1 cellular context compared by ENCODE assay signal in the genomic region with DNA sequence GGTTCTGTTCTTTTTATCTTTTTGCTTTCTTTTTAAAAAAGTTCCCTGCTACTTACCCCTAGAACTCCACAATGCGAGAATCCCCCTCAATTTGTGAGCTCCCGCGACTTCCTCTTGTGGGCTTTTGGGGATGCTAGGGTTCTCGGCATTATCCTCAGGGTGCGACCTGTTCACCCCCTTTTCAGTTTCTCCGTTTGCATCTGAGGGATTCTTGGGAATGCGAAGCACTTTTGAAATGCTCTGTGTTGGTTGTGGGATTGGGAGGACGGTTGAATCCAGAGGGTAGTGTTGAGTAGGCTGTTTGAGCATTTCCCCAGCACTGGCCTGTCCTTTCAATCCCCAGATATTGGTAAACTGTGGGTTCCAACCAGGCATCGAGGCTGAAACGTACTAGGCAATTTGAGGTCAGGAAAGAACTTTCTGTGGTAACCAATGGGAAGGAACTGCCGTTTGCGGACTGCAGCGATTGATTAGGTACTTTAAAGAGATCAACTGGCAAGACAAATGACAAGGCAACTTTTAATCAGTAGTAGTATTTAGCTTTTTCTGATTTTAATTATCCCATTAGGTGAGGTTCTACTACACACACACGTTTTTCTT.
TF ChIP-seq lines count a peak whose summit lies in the region.

No MANE protein-coding gene starts in this region.

TF ChIP-seq in K562, 482 proteins besides CTCF, POLR2A, EP300 and RAD21 (continued from another document and continues in another):
- TF ChIP-seq, protein P1, sequence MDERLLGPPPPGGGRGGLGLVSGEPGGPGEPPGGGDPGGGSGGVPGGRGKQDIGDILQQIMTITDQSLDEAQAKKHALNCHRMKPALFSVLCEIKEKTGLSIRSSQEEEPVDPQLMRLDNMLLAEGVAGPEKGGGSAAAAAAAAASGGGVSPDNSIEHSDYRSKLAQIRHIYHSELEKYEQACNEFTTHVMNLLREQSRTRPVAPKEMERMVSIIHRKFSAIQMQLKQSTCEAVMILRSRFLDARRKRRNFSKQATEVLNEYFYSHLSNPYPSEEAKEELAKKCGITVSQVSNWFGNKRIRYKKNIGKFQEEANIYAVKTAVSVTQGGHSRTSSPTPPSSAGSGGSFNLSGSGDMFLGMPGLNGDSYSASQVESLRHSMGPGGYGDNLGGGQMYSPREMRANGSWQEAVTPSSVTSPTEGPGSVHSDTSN (CRISPR knock-in tag; IDR thresholded peaks at IDR 0.05; ENCODE audit: low read depth), result no peak
- TF ChIP-seq, protein P1 (tag; conservative IDR thresholded peaks at IDR 0.05; ENCODE audit: low read depth), result 0 out of 2 replicates have a peak, but pooled peaks have one; percentile 12
- TF ChIP-seq GATAD2B (IDR thresholded peaks at IDR 0.05; ENCODE audit: borderline replicate concordance) (no peak), ETV5 (CRISPR knock-in tag; IDR thresholded peaks at IDR 0.05; ENCODE audit: low read depth) (peak; percentile 12; the same call in 1 of the 2 replicates), ARID1B (IDR thresholded peaks at IDR 0.05) (peak; percentile 24; the same call in 1 of the 2 replicates), ZNF224 (CRISPR knock-in tag; IDR thresholded peaks at IDR 0.05) (no peak), PHF8 (IDR thresholded peaks at IDR 0.05; ENCODE audit: borderline replicate concordance, low read length) (peak; percentile 58; the same call in 1 of the 2 replicates), PML (IDR thresholded peaks at IDR 0.05; ENCODE audit: low read length) (no peak), RBM14 (IDR thresholded peaks at IDR 0.05; ENCODE audit: borderline replicate concordance, insufficient read depth, low read depth, low read length) (no peak), NFATC3 (IDR thresholded peaks at IDR 0.05) (no peak), SMAD4 (CRISPR knock-in tag; conservative IDR thresholded peaks at IDR 0.05) (0 out of 2 replicates have a peak, but pooled peaks have one; percentile 8), DPF2 (IDR thresholded peaks at IDR 0.05) (peak; percentile 56), NFYB (IDR thresholded peaks at IDR 0.05; ENCODE audit: extremely low read depth, insufficient read length) (peak; percentile 72), ZNF133 (CRISPR knock-in tag; IDR thresholded peaks at IDR 0.05) (no peak), ERF (CRISPR knock-in tag; IDR thresholded peaks at IDR 0.05) (0 out of 2 replicates have a peak, but pooled peaks have one; percentile 36), GTF2E2 (tag; IDR thresholded peaks at IDR 0.05) (peak; percentile 85), KLF10 (CRISPR knock-in tag; IDR thresholded peaks at IDR 0.05) (no peak), ZNF589 (CRISPR knock-in tag; IDR thresholded peaks at IDR 0.05; ENCODE audit: low read depth) (no peak), CC2D1A (IDR thresholded peaks at IDR 0.05) (no peak), ZNF121 (CRISPR knock-in tag; conservative IDR thresholded peaks at IDR 0.05) (no peak), GABPB1 (CRISPR knock-in tag; IDR thresholded peaks at IDR 0.05) (peak; percentile 56; the same call in 1 of the 2 replicates), SPI1 (IDR thresholded peaks at IDR 0.05; ENCODE audit: borderline replicate concordance, low read depth, low read length) (peak; percentile 36; the same call in 1 of the 2 replicates), NFE2 (IDR thresholded peaks at IDR 0.05; ENCODE audit: low read depth) (peak; percentile 80), EZH2 (IDR thresholded peaks at IDR 0.05; ENCODE audit: borderline replicate concordance, low read depth, low read length) (no peak), MAFG (tag; conservative IDR thresholded peaks at IDR 0.05) (peak; percentile 63; the same call in 1 of the 2 replicates), RBM22 (IDR thresholded peaks at IDR 0.05; ENCODE audit: low read depth, low read length, poor library complexity, severe bottlenecking) (no peak), ZNF24 (IDR thresholded peaks at IDR 0.05) (no peak), MAFK (IDR thresholded peaks at IDR 0.05; ENCODE audit: low read length) (0 out of 2 replicates have a peak, but pooled peaks have one; percentile 22), RBBP5 (IDR thresholded peaks at IDR 0.05; ENCODE audit: borderline replicate concordance, insufficient read depth, low read length, poor library complexity, severe bottlenecking) (peak; percentile 40), POLR2B (IDR thresholded peaks at IDR 0.05; ENCODE audit: low read depth, partially characterized antibody) (peak; percentile 18), ZC3H8 (IDR thresholded peaks at IDR 0.05) (no peak), NFRKB (IDR thresholded peaks at IDR 0.05; ENCODE audit: low read depth) (peak; percentile 57), ZSCAN32 (CRISPR knock-in tag; IDR thresholded peaks at IDR 0.05) (no peak), RCOR1 (IDR thresholded peaks at IDR 0.05; ENCODE audit: borderline replicate concordance in 1 of 2, low read depth in 2 of 2, low read length in 2 of 2) (peak in 1 of 2 experiments; percentile 73; a peak in 2 of 4 replicates), POLR2AphosphoS2 (IDR thresholded peaks at IDR 0.05; ENCODE audit: low read length) (no peak), DACH1 (IDR thresholded peaks at IDR 0.05; ENCODE audit: partially characterized antibody) (peak; percentile 24), TCF7L2 (IDR thresholded peaks at IDR 0.05; ENCODE audit: low read depth, low read length) (no peak), CBFA2T3 (IDR thresholded peaks at IDR 0.05) (peak; percentile 29; the same call in 1 of the 2 replicates), ZNF695 (CRISPR knock-in tag; IDR thresholded peaks at IDR 0.05) (peak; percentile 27), MED1 (CRISPR knock-in tag; IDR thresholded peaks at IDR 0.05; ENCODE audit: borderline replicate concordance) (no peak), GABPA (tag; conservative IDR thresholded peaks at IDR 0.05; ENCODE audit: low read depth) (peak; percentile 89), PTRF (tag; IDR thresholded peaks at IDR 0.05) (no peak), TSC22D4 (tag; IDR thresholded peaks at IDR 0.05) (no peak)
- TF ChIP-seq, protein P2, sequence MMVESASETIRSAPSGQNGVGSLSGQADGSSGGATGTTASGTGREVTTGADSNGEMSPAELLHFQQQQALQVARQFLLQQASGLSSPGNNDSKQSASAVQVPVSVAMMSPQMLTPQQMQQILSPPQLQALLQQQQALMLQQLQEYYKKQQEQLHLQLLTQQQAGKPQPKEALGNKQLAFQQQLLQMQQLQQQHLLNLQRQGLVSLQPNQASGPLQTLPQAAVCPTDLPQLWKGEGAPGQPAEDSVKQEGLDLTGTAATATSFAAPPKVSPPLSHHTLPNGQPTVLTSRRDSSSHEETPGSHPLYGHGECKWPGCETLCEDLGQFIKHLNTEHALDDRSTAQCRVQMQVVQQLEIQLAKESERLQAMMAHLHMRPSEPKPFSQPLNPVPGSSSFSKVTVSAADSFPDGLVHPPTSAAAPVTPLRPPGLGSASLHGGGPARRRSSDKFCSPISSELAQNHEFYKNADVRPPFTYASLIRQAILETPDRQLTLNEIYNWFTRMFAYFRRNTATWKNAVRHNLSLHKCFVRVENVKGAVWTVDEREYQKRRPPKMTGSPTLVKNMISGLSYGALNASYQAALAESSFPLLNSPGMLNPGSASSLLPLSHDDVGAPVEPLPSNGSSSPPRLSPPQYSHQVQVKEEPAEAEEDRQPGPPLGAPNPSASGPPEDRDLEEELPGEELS (CRISPR knock-in tag; IDR thresholded peaks at IDR 0.05; ENCODE audit: borderline replicate concordance), result no peak
- TF ChIP-seq, protein P3, sequence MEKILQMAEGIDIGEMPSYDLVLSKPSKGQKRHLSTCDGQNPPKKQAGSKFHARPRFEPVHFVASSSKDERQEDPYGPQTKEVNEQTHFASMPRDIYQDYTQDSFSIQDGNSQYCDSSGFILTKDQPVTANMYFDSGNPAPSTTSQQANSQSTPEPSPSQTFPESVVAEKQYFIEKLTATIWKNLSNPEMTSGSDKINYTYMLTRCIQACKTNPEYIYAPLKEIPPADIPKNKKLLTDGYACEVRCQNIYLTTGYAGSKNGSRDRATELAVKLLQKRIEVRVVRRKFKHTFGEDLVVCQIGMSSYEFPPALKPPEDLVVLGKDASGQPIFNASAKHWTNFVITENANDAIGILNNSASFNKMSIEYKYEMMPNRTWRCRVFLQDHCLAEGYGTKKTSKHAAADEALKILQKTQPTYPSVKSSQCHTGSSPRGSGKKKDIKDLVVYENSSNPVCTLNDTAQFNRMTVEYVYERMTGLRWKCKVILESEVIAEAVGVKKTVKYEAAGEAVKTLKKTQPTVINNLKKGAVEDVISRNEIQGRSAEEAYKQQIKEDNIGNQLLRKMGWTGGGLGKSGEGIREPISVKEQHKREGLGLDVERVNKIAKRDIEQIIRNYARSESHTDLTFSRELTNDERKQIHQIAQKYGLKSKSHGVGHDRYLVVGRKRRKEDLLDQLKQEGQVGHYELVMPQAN (IDR thresholded peaks at IDR 0.05; ENCODE audit: borderline replicate concordance), result 0 out of 2 replicates have a peak, but pooled peaks have one; percentile 8
- TF ChIP-seq, protein P4, sequence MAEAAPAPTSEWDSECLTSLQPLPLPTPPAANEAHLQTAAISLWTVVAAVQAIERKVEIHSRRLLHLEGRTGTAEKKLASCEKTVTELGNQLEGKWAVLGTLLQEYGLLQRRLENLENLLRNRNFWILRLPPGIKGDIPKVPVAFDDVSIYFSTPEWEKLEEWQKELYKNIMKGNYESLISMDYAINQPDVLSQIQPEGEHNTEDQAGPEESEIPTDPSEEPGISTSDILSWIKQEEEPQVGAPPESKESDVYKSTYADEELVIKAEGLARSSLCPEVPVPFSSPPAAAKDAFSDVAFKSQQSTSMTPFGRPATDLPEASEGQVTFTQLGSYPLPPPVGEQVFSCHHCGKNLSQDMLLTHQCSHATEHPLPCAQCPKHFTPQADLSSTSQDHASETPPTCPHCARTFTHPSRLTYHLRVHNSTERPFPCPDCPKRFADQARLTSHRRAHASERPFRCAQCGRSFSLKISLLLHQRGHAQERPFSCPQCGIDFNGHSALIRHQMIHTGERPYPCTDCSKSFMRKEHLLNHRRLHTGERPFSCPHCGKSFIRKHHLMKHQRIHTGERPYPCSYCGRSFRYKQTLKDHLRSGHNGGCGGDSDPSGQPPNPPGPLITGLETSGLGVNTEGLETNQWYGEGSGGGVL (CRISPR knock-in tag; IDR thresholded peaks at IDR 0.05), result no peak
- TF ChIP-seq, protein P5, sequence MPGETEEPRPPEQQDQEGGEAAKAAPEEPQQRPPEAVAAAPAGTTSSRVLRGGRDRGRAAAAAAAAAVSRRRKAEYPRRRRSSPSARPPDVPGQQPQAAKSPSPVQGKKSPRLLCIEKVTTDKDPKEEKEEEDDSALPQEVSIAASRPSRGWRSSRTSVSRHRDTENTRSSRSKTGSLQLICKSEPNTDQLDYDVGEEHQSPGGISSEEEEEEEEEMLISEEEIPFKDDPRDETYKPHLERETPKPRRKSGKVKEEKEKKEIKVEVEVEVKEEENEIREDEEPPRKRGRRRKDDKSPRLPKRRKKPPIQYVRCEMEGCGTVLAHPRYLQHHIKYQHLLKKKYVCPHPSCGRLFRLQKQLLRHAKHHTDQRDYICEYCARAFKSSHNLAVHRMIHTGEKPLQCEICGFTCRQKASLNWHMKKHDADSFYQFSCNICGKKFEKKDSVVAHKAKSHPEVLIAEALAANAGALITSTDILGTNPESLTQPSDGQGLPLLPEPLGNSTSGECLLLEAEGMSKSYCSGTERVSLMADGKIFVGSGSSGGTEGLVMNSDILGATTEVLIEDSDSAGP (CRISPR knock-in tag; IDR thresholded peaks at IDR 0.05), result 0 out of 2 replicates have a peak, but pooled peaks have one; percentile 7
- TF ChIP-seq, protein P6, sequence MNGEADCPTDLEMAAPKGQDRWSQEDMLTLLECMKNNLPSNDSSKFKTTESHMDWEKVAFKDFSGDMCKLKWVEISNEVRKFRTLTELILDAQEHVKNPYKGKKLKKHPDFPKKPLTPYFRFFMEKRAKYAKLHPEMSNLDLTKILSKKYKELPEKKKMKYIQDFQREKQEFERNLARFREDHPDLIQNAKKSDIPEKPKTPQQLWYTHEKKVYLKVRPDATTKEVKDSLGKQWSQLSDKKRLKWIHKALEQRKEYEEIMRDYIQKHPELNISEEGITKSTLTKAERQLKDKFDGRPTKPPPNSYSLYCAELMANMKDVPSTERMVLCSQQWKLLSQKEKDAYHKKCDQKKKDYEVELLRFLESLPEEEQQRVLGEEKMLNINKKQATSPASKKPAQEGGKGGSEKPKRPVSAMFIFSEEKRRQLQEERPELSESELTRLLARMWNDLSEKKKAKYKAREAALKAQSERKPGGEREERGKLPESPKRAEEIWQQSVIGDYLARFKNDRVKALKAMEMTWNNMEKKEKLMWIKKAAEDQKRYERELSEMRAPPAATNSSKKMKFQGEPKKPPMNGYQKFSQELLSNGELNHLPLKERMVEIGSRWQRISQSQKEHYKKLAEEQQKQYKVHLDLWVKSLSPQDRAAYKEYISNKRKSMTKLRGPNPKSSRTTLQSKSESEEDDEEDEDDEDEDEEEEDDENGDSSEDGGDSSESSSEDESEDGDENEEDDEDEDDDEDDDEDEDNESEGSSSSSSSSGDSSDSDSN (IDR thresholded peaks at IDR 0.05; ENCODE audit: borderline replicate concordance in 1 of 2, low read depth in 2 of 2, low read length in 2 of 2), result 0 out of 4 replicates have a peak, but pooled peaks of 1 of the 2 experiments have one; percentile 30
- TF ChIP-seq, protein P7, sequence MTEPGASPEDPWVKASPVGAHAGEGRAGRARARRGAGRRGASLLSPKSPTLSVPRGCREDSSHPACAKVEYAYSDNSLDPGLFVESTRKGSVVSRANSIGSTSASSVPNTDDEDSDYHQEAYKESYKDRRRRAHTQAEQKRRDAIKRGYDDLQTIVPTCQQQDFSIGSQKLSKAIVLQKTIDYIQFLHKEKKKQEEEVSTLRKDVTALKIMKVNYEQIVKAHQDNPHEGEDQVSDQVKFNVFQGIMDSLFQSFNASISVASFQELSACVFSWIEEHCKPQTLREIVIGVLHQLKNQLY (CRISPR knock-in tag; conservative IDR thresholded peaks at IDR 0.05), result no peak; a peak in 1 of 4 replicates
- TF ChIP-seq, protein P8, sequence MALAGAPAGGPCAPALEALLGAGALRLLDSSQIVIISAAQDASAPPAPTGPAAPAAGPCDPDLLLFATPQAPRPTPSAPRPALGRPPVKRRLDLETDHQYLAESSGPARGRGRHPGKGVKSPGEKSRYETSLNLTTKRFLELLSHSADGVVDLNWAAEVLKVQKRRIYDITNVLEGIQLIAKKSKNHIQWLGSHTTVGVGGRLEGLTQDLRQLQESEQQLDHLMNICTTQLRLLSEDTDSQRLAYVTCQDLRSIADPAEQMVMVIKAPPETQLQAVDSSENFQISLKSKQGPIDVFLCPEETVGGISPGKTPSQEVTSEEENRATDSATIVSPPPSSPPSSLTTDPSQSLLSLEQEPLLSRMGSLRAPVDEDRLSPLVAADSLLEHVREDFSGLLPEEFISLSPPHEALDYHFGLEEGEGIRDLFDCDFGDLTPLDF (CRISPR knock-in tag; IDR thresholded peaks at IDR 0.05), result 0 out of 2 replicates have a peak, but pooled peaks have one; percentile 63
- TF ChIP-seq, protein P9, sequence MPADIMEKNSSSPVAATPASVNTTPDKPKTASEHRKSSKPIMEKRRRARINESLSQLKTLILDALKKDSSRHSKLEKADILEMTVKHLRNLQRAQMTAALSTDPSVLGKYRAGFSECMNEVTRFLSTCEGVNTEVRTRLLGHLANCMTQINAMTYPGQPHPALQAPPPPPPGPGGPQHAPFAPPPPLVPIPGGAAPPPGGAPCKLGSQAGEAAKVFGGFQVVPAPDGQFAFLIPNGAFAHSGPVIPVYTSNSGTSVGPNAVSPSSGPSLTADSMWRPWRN (IDR thresholded peaks at IDR 0.05; ENCODE audit: low read depth), result no peak
